1 cellular context compared by ENCODE assay signal in the genomic region with DNA sequence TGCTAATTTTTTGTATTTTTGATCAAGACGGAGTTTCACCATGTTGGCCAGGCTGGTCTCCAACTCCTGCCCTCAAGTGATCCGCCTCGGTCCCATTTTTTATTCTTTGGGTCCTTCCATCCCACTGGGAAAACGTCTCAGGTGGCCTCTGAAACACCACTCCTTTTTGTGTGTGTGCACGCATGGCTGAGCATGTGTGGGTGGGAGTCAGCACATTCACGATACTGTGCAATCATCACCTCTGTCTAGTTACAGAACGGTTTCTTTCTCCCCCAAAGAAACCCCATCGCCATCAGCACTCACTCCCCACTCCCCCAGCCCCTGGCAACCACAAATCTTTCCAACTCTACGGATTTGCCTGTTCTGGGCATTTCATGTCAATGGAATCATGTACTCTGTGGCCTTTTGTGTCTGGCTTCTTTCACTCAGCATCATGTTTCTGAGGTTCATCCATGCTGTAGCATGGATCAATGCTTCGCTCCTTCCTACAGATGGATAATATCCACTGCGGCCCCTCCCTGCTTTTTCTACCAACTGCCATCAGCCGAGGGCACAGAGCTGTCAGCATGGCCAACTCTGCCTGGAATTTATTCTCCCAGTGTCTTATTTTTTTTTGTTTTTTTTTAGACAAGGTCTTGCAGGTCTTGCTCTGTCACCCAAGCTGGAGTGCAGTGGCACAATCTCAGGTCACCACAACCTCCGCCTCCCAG.
TF ChIP-seq lines count a peak whose summit lies in the region.

No MANE protein-coding gene starts in this region.

TF ChIP-seq in endothelial cell of umbilical vein, 7 proteins besides CTCF, POLR2A, EP300 and RAD21:
- no peak for TF ChIP-seq FOS (IDR thresholded peaks at IDR 0.05; ENCODE audit: borderline replicate concordance, insufficient read depth, low read length)
- no peak for TF ChIP-seq MYC (IDR thresholded peaks at IDR 0.05; ENCODE audit: low read depth, low read length)
- TF ChIP-seq MAX (IDR thresholded peaks at IDR 0.05; ENCODE audit: insufficient read depth, insufficient read length), result no peak
TF ChIP-seq in endothelial cell of umbilical vein: peak in this region for 0.
